Comparison of ENCODE assay signal across 16 cellular contexts in the genomic region with DNA sequence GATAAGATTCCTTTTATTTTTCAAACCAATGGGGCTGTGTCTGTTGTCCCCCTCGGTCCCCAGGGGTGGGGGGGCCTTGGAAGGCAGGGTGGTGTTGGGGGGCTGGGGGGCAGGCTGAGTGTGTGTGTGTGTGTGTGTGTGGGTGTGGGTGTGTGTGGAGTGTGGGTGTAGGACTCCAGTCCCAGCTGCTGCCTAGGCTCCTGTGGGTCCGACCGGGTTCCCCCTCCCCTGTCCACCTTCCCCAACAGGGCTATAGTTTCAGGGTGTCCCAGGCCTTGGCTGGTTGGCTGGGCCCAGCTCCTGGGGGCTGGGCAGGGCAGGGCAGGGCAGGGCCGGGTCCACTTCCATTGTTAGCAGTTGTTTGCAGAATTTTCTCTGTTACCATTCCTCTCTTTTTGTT. TPM values are rescaled to one million over a fixed set of nuclear protein-coding genes. Genes with fewer than 3 reads are reported as not detected.
A peak's percentile ranks its signal among the peaks of the same experiment; 100 is the strongest.
DNase-seq lines count a peak whose midpoint lies in the region; ATAC-seq and FAIRE-seq lines count a peak whose summit lies in the region.
"Had no signal": no experiment of that assay in that cellular context is flagged by ENCODE, and none has a peak within 500 bp of the region (broad histone marks: within the 10 kb centered on the region; RNA-seq: fewer than 3 reads in every experiment).

No MANE protein-coding gene starts in this region.

- no peak for FAIRE-seq in small intestine (lab: Jason Lieb, UNC)
- FAIRE-seq: A204.1, frontal cortex had no signal

- H3K27me3 Mint-ChIP-seq in activated CD4-positive, alpha-beta T cell treated with anti-CD3 and anti-CD28 coated beads for 36 hours, result no peaks in the 10 kb centered on the region
- H3K27me3 Mint-ChIP-seq in activated CD8-positive, alpha-beta T cell treated with anti-CD3 and anti-CD28 coated beads, Interleukin-2, amount 10 ng/mL, durations not matched to agents 7 days and 5 days (ENCODE audit: low read depth), result no peaks in the 10 kb centered on the region
- peaks cover 0 to 4% (median 0%) of the 10 kb centered on the region in 5 donors for H3K27me3 Mint-ChIP-seq in naive thymus-derived CD4-positive, alpha-beta T cell

- no peak for ATAC-seq in activated CD4-positive, alpha-beta T cell treated with anti-CD3 and anti-CD28 coated beads for 36 hours
- ATAC-seq in activated CD8-positive, alpha-beta T cell treated with anti-CD3 and anti-CD28 coated beads, Interleukin-2, amount 10 ng/mL, durations not matched to agents 7 days and 5 days, result no peak
- no peak for ATAC-seq in naive thymus-derived CD4-positive, alpha-beta T cell

- DNase-seq in activated CD4-positive, alpha-beta T cell treated with anti-CD3 and anti-CD28 coated beads for 36 hours, result no peak
- no peak for DNase-seq in activated CD4-positive, alpha-beta T cell treated with anti-CD3 and anti-CD28 coated beads, Interleukin-2, amount 50 U/mL, for 48 hours
- no peak for DNase-seq in activated CD8-positive, alpha-beta T cell treated with anti-CD3 and anti-CD28 coated beads, Interleukin-2, amount 10 ng/mL, durations not matched to agents 7 days and 5 days
- DNase-seq in naive thymus-derived CD4-positive, alpha-beta T cell, result peak in 1 of 9 donors; percentile 13
- DNase-seq in small intestine, result no peak
- DNase-seq in NCI-H2081 (lab: John Stamatoyannopoulos, UW), result no peak
- no peak for DNase-seq in effector CD4-positive, alpha-beta T cell
- DNase-seq: brain microvascular endothelial cell; effector memory CD4-positive, alpha-beta T cell; midbrain; stimulated activated CD4-positive, alpha-beta T cell treated with anti-CD3 and anti-CD28 coated beads, Interleukin-2, amount 100 ng/mL, for 24 hours had no signal

- H3K4me1 Mint-ChIP-seq in activated CD4-positive, alpha-beta T cell treated with anti-CD3 and anti-CD28 coated beads for 36 hours, result peaks cover 44% of the 10 kb centered on the region
- peaks cover 47% of the 10 kb centered on the region for H3K4me1 Mint-ChIP-seq in activated CD8-positive, alpha-beta T cell treated with anti-CD3 and anti-CD28 coated beads, Interleukin-2, amount 10 ng/mL, durations not matched to agents 7 days and 5 days (ENCODE audit: low read depth)
- peaks cover 24 to 50% (median 38%) of the 10 kb centered on the region in 7 donors for H3K4me1 Mint-ChIP-seq in naive thymus-derived CD4-positive, alpha-beta T cell

- H3K9me3 ChIP-seq in naive thymus-derived CD4-positive, alpha-beta T cell (ENCODE audit: control insufficient read depth in 2 of 3, low read length in 3 of 3), result no peaks in the 10 kb centered on the region
- H3K9me3 ChIP-seq in subcutaneous abdominal adipose tissue (ENCODE audit: control insufficient read depth in 5 of 5, low read length in 5 of 5) (no peaks in the 10 kb centered on the region), small intestine (ENCODE audit: control insufficient read depth, low read depth) (no peaks in the 10 kb centered on the region)

- no peak overlapping the region for H3K4me3 ChIP-seq in naive thymus-derived CD4-positive, alpha-beta T cell (ENCODE audit: low read length)
- H3K4me3 ChIP-seq in subcutaneous abdominal adipose tissue (ENCODE audit: low read depth in 1 of 5, low read length in 5 of 5) (no peak overlapping the region), small intestine (ENCODE audit: low read depth in 1 of 2, low read length in 2 of 2) (no peak overlapping the region)

- H3K36me3 Mint-ChIP-seq in activated CD4-positive, alpha-beta T cell treated with anti-CD3 and anti-CD28 coated beads for 36 hours (ENCODE audit: low read depth), result peaks cover 19% of the 10 kb centered on the region
- peaks cover 24% of the 10 kb centered on the region for H3K36me3 Mint-ChIP-seq in activated CD8-positive, alpha-beta T cell treated with anti-CD3 and anti-CD28 coated beads, Interleukin-2, amount 10 ng/mL, durations not matched to agents 7 days and 5 days (ENCODE audit: low read depth)
- peaks cover 7 to 19% (median 11%) of the 10 kb centered on the region in 5 donors for H3K36me3 Mint-ChIP-seq in naive thymus-derived CD4-positive, alpha-beta T cell

- H3K4me1 ChIP-seq in naive thymus-derived CD4-positive, alpha-beta T cell (ENCODE audit: control insufficient read depth in 2 of 2, insufficient read depth in 2 of 2, low read length in 2 of 2), result peaks cover 11 to 39% of the 10 kb centered on the region in 2 donors
- peaks cover 1 to 38% (median 28%) of the 10 kb centered on the region in 5 donors for H3K4me1 ChIP-seq in subcutaneous abdominal adipose tissue (ENCODE audit: control insufficient read depth in 5 of 5, insufficient read depth in 5 of 5, low read length in 5 of 5)
- H3K4me1 ChIP-seq in small intestine (ENCODE audit: control insufficient read depth in 2 of 2, insufficient read depth in 1 of 2, low read depth in 1 of 2, low read length in 1 of 2), result peaks cover 10 to 18% of the 10 kb centered on the region in 2 donors

- no peaks in the 10 kb centered on the region for H3K9me3 Mint-ChIP-seq in activated CD4-positive, alpha-beta T cell treated with anti-CD3 and anti-CD28 coated beads for 36 hours (ENCODE audit: low read depth)
- no peaks in the 10 kb centered on the region for H3K9me3 Mint-ChIP-seq in activated CD8-positive, alpha-beta T cell treated with anti-CD3 and anti-CD28 coated beads, Interleukin-2, amount 10 ng/mL, durations not matched to agents 7 days and 5 days (ENCODE audit: insufficient read depth)
- peaks cover 0 to 4% (median 0%) of the 10 kb centered on the region in 11 donors for H3K9me3 Mint-ChIP-seq in naive thymus-derived CD4-positive, alpha-beta T cell

- 60 to 84% (median 69%) methylated on average over 3 to 4 of the region's 4 CpGs for WGBS in small intestine, 3 donors

- intact Hi-C loops in activated CD4-positive, alpha-beta T cell treated with anti-CD3 and anti-CD28 coated beads for 36 hours (cut with DNase I, micrococcal nuclease), result loop anchor here (5.0 kb wide), 3 partner anchors 89 to 434 kb away; no protein-coding TSS in a partner anchor
- intact Hi-C loops in naive thymus-derived CD4-positive, alpha-beta T cell (cut with micrococcal nuclease), result loop anchor here (5.0 kb wide), 3 partner anchors 44 to 334 kb away; no protein-coding TSS in a partner anchor

- H3K27ac Mint-ChIP-seq in activated CD4-positive, alpha-beta T cell treated with anti-CD3 and anti-CD28 coated beads for 36 hours, result peak overlapping the region; percentile 83
- H3K27ac Mint-ChIP-seq in activated CD8-positive, alpha-beta T cell treated with anti-CD3 and anti-CD28 coated beads, Interleukin-2, amount 10 ng/mL, durations not matched to agents 7 days and 5 days, result peak overlapping the region; percentile 78
- H3K27ac Mint-ChIP-seq in naive thymus-derived CD4-positive, alpha-beta T cell, result peak overlapping the region; percentile 72 to 99 (median 87)

- H3K27ac ChIP-seq in naive thymus-derived CD4-positive, alpha-beta T cell (ENCODE audit: low read depth, low read length), result peak overlapping the region; percentile 93
- peak overlapping the region; percentile 61 for H3K27ac ChIP-seq in subcutaneous abdominal adipose tissue (ENCODE audit: low read depth, low read length)
- no peak overlapping the region for H3K27ac ChIP-seq in small intestine (ENCODE audit: low read depth in 1 of 2, low read length in 1 of 2)
- H3K27ac ChIP-seq: brain microvascular endothelial cell had no signal

- POLR2A ChIA-PET in activated CD4-positive, alpha-beta T cell treated with anti-CD3 and anti-CD28 coated beads for 36 hours (lab: Charles Lee), result interaction anchor here (0.6 kb wide), 1 partner anchor 147 kb away, joined by 3 read pairs; no protein-coding TSS in a partner anchor
- POLR2A ChIA-PET in activated CD8-positive, alpha-beta T cell treated with anti-CD3 and anti-CD28 coated beads, Interleukin-2, amount 10 ng/mL, durations not matched to agents 7 days and 5 days (lab: Charles Lee), result no interaction called here
- POLR2A ChIA-PET in naive thymus-derived CD4-positive, alpha-beta T cell (lab: Charles Lee), result interaction anchor here (1.0 to 2.7 kb wide), 5 partner anchors 9 to 263 kb away, joined by 3 to 20 read pairs (median 7); partner anchors contain the start of gene DNAJA1

- H3K27me3 ChIP-seq in naive thymus-derived CD4-positive, alpha-beta T cell (ENCODE audit: control insufficient read depth in 2 of 2, insufficient read depth in 2 of 2, low read length in 2 of 2), result no peaks in the 10 kb centered on the region
- H3K27me3 ChIP-seq in subcutaneous abdominal adipose tissue (ENCODE audit: control insufficient read depth in 5 of 5, insufficient read depth in 4 of 5, low read length in 5 of 5) (no peaks in the 10 kb centered on the region), small intestine (ENCODE audit: control insufficient read depth in 2 of 2, insufficient read depth in 2 of 2, low read length in 2 of 2) (no peaks in the 10 kb centered on the region)
- H3K27me3 ChIP-seq: brain microvascular endothelial cell had no signal

- CTCF ChIA-PET in activated CD4-positive, alpha-beta T cell treated with anti-CD3 and anti-CD28 coated beads for 36 hours (lab: Charles Lee), result interaction anchor here (0.6 to 2.2 kb wide), 8 partner anchors 9 to 184 kb away, joined by 3 to 21 read pairs (median 10); no protein-coding TSS in a partner anchor
- CTCF ChIA-PET in activated CD8-positive, alpha-beta T cell treated with anti-CD3 and anti-CD28 coated beads, Interleukin-2, amount 10 ng/mL, durations not matched to agents 7 days and 5 days (lab: Charles Lee), result interaction anchor here (0.8 to 2.8 kb wide), 8 partner anchors 9 to 165 kb away, joined by 3 to 22 read pairs (median 9); no protein-coding TSS in a partner anchor
- CTCF ChIA-PET in naive thymus-derived CD4-positive, alpha-beta T cell (lab: Charles Lee), result no interaction called here

- no peak overlapping the region for H3K4me3 Mint-ChIP-seq in activated CD4-positive, alpha-beta T cell treated with anti-CD3 and anti-CD28 coated beads for 36 hours
- no peak overlapping the region for H3K4me3 Mint-ChIP-seq in activated CD8-positive, alpha-beta T cell treated with anti-CD3 and anti-CD28 coated beads, Interleukin-2, amount 10 ng/mL, durations not matched to agents 7 days and 5 days
- peak overlapping the region in 7 of 10 donors; percentile 27 to 69 (median 60) for H3K4me3 Mint-ChIP-seq in naive thymus-derived CD4-positive, alpha-beta T cell

- peak overlapping the region in 1 of 5 donors; percentile 56 for H3K9ac ChIP-seq in subcutaneous abdominal adipose tissue (ENCODE audit: low read length in 5 of 5)

- peaks cover 0 to 23% (median 5%) of the 10 kb centered on the region in 3 experiments for H3K36me3 ChIP-seq in naive thymus-derived CD4-positive, alpha-beta T cell (ENCODE audit: control insufficient read depth in 2 of 3, insufficient read depth in 3 of 3, low read length in 3 of 3)
- H3K36me3 ChIP-seq in subcutaneous abdominal adipose tissue (ENCODE audit: control insufficient read depth in 5 of 5, insufficient read depth in 5 of 5, low read length in 5 of 5) (peaks cover 2 to 19% (median 10%) of the 10 kb centered on the region in 5 donors), small intestine (ENCODE audit: control insufficient read depth in 2 of 2, insufficient read depth in 2 of 2, low read length in 2 of 2) (peaks cover 2% of the 10 kb centered on the region in 2 donors)

RNA-seq across cellular contexts. Expression of gene NFX1, which starts 2.1 kb away (rescaled TPM):
- 10 to 100 TPM; 31.2 to 33.7 TPM for total RNA-seq in activated CD4-positive, alpha-beta T cell treated with anti-CD3 and anti-CD28 coated beads for 36 hours
- total RNA-seq in activated CD8-positive, alpha-beta T cell treated with anti-CD3 and anti-CD28 coated beads, Interleukin-2, amount 10 ng/mL, durations not matched to agents 7 days and 5 days, result 10 to 100 TPM; 38.8 to 39.8 TPM
- total RNA-seq in naive thymus-derived CD4-positive, alpha-beta T cell, result 10 to 100 TPM; 39.8 to 65.4 (median 43.6) TPM
- 10 to 100 TPM; 30.1 to 49.3 TPM for polyA plus RNA-seq in naive thymus-derived CD4-positive, alpha-beta T cell
- polyA plus RNA-seq in small intestine, result 10 to 100 TPM; 12.6 to 23.5 (median 20.8) TPM

RNA-seq across cellular contexts. Expression of gene CHMP5, which starts 23.4 kb away (rescaled TPM):
- total RNA-seq in activated CD4-positive, alpha-beta T cell treated with anti-CD3 and anti-CD28 coated beads for 36 hours, result 100 to 1,000 TPM; 102 to 106 TPM
- total RNA-seq in activated CD8-positive, alpha-beta T cell treated with anti-CD3 and anti-CD28 coated beads, Interleukin-2, amount 10 ng/mL, durations not matched to agents 7 days and 5 days, result 10 to 100 TPM; 83.0 to 85.5 TPM
- total RNA-seq in naive thymus-derived CD4-positive, alpha-beta T cell, result 10 to 100 TPM; 21.4 to 74.6 (median 35.3) TPM
- 10 to 100 TPM; 39.0 to 50.2 TPM for polyA plus RNA-seq in naive thymus-derived CD4-positive, alpha-beta T cell
- polyA plus RNA-seq in small intestine, result 100 to 1,000 TPM in 2 of 3 donors, 10 to 100 TPM in 1; 78.1 to 212 (median 185) TPM

RNA-seq across cellular contexts. Expression of gene BAG1, which starts 23.7 kb away (rescaled TPM):
- 10 to 100 TPM; 47.9 to 65.8 TPM for total RNA-seq in activated CD4-positive, alpha-beta T cell treated with anti-CD3 and anti-CD28 coated beads for 36 hours
- 10 to 100 TPM; 95.5 to 96.3 TPM for total RNA-seq in activated CD8-positive, alpha-beta T cell treated with anti-CD3 and anti-CD28 coated beads, Interleukin-2, amount 10 ng/mL, durations not matched to agents 7 days and 5 days
- 10 to 100 TPM; 48.6 to 77.2 (median 61.0) TPM for total RNA-seq in naive thymus-derived CD4-positive, alpha-beta T cell
- 10 to 100 TPM; 65.0 to 90.5 TPM for polyA plus RNA-seq in naive thymus-derived CD4-positive, alpha-beta T cell
- 100 to 1,000 TPM; 104 to 194 (median 160) TPM for polyA plus RNA-seq in small intestine

RNA-seq across cellular contexts. Expression of gene SPINK4, which starts 48.3 kb away (rescaled TPM):
- not detected for total RNA-seq in activated CD4-positive, alpha-beta T cell treated with anti-CD3 and anti-CD28 coated beads for 36 hours
- total RNA-seq in activated CD8-positive, alpha-beta T cell treated with anti-CD3 and anti-CD28 coated beads, Interleukin-2, amount 10 ng/mL, durations not matched to agents 7 days and 5 days, result not detected
- not detected for total RNA-seq in naive thymus-derived CD4-positive, alpha-beta T cell
- not detected for polyA plus RNA-seq in naive thymus-derived CD4-positive, alpha-beta T cell
- 1,000 to 10,000 TPM in 2 of 3 donors, 100 to 1,000 TPM in 1; 659 to 2,061 (median 1,209) TPM for polyA plus RNA-seq in small intestine
- total RNA-seq: frontal cortex, pulmonary artery endothelial cell, SK-MEL-5 had no signal

Comparison
In these comparisons a context has a peak if more than half of its experiments do, and no peak if none do; other contexts are left out.
1. H3K4me3 Mint-ChIP-seq: peak in naive thymus-derived CD4-positive, alpha-beta T cell (7 of 10); none in activated CD4-positive, alpha-beta T cell treated with anti-CD3 and anti-CD28 coated beads for 36 hours (single experiment) and activated CD8-positive, alpha-beta T cell treated with anti-CD3 and anti-CD28 coated beads, Interleukin-2, amount 10 ng/mL, durations not matched to agents 7 days and 5 days (single experiment).
2. H3K27ac ChIP-seq: peak in naive thymus-derived CD4-positive, alpha-beta T cell (single experiment) and subcutaneous abdominal adipose tissue (single experiment); none in small intestine (0 of 2).
3. Peak in every context shown above with its lines, with median percentiles within 50 percentile points of each other: H3K27ac Mint-ChIP-seq.